Comparison of ENCODE assay signal across 1 cellular context in genomic region chr10:75230600-75231038, GRCh38.
A peak's percentile ranks its signal among the peaks of the same experiment; 100 is the strongest.
TF ChIP-seq lines count a peak whose summit lies in the region.

No MANE protein-coding gene starts in this region.

TF ChIP-seq in K562, 482 proteins besides CTCF, POLR2A, EP300 and RAD21 (continued from another document and continues in another):
- TF ChIP-seq, protein P1, sequence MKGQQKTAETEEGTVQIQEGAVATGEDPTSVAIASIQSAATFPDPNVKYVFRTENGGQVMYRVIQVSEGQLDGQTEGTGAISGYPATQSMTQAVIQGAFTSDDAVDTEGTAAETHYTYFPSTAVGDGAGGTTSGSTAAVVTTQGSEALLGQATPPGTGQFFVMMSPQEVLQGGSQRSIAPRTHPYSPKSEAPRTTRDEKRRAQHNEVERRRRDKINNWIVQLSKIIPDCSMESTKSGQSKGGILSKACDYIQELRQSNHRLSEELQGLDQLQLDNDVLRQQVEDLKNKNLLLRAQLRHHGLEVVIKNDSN (CRISPR knock-in tag; IDR thresholded peaks at IDR 0.05) = peak; percentile 83
- 0 out of 2 replicates have a peak, but pooled peaks have one; percentile 12 for TF ChIP-seq FOSL1 (tag; conservative IDR thresholded peaks at IDR 0.05)
- no peak for TF ChIP-seq TBL1XR1 (IDR thresholded peaks at IDR 0.05; ENCODE audit: low read length in 2 of 2)
- no peak for TF ChIP-seq TEAD1 (CRISPR knock-in tag; IDR thresholded peaks at IDR 0.05)
- no peak for TF ChIP-seq TRIM24 (IDR thresholded peaks at IDR 0.05)
- 0 out of 2 replicates have a peak, but pooled peaks have one; percentile 25 for TF ChIP-seq CGGBP1 (CRISPR knock-in tag; IDR thresholded peaks at IDR 0.05)
- TF ChIP-seq CXXC5 (CRISPR knock-in tag; IDR thresholded peaks at IDR 0.05) = no peak
- TF ChIP-seq ZNF311 (CRISPR knock-in tag; IDR thresholded peaks at IDR 0.05) = no peak
- TF ChIP-seq CSDE1 (IDR thresholded peaks at IDR 0.05) = no peak
- TF ChIP-seq ZFP91 (CRISPR knock-in tag; IDR thresholded peaks at IDR 0.05) = no peak
- TF ChIP-seq ZNF316 (IDR thresholded peaks at IDR 0.05) = no peak
- TF ChIP-seq NCOA4 (IDR thresholded peaks at IDR 0.05; ENCODE audit: partially characterized antibody) = no peak
- TF ChIP-seq MAFK (IDR thresholded peaks at IDR 0.05; ENCODE audit: low read length) = no peak
- no peak for TF ChIP-seq HIVEP1 (CRISPR knock-in tag; IDR thresholded peaks at IDR 0.05)
- TF ChIP-seq YY1 (IDR thresholded peaks at IDR 0.05; ENCODE audit: borderline replicate concordance in 1 of 3, control insufficient read depth in 1 of 3, extremely low read depth in 1 of 3, insufficient read depth in 3 of 3, insufficient read length in 1 of 3, insufficient replicate concordance in 2 of 3, low read depth in 1 of 3, low read length in 2 of 3) = peak in 1 of 3 experiments; percentile 15
- TF ChIP-seq ZNF23 (CRISPR knock-in tag; IDR thresholded peaks at IDR 0.05) = no peak
- no peak; the same call in 1 of the 2 replicates for TF ChIP-seq ZZZ3 (IDR thresholded peaks at IDR 0.05)
- TF ChIP-seq ZNF347 (CRISPR knock-in tag; IDR thresholded peaks at IDR 0.05; ENCODE audit: low read depth) = no peak
- TF ChIP-seq ZNF165 (CRISPR knock-in tag; IDR thresholded peaks at IDR 0.05; ENCODE audit: borderline replicate concordance) = no peak
- no peak for TF ChIP-seq RFX1 (IDR thresholded peaks at IDR 0.05)
- TF ChIP-seq RAD51 (IDR thresholded peaks at IDR 0.05; ENCODE audit: borderline replicate concordance, low read depth) = peak; percentile 66; the same call in 1 of the 2 replicates
- TF ChIP-seq ZNF75A (CRISPR knock-in tag; IDR thresholded peaks at IDR 0.05) = no peak
- TF ChIP-seq STAG1 (CRISPR knock-in tag; IDR thresholded peaks at IDR 0.05; ENCODE audit: borderline replicate concordance) = no peak
- no peak for TF ChIP-seq HBP1 (CRISPR knock-in tag; IDR thresholded peaks at IDR 0.05)
- no peak for TF ChIP-seq REST (CRISPR knock-in tag; IDR thresholded peaks at IDR 0.05; ENCODE audit: low read depth)
- no peak for TF ChIP-seq ZNF696 (CRISPR knock-in tag; conservative IDR thresholded peaks at IDR 0.05)
- no peak for TF ChIP-seq FOXA1 (IDR thresholded peaks at IDR 0.05; ENCODE audit: borderline replicate concordance)
- no peak for TF ChIP-seq E4F1 (CRISPR knock-in tag; IDR thresholded peaks at IDR 0.05; ENCODE audit: borderline replicate concordance)
- TF ChIP-seq, protein P2, sequence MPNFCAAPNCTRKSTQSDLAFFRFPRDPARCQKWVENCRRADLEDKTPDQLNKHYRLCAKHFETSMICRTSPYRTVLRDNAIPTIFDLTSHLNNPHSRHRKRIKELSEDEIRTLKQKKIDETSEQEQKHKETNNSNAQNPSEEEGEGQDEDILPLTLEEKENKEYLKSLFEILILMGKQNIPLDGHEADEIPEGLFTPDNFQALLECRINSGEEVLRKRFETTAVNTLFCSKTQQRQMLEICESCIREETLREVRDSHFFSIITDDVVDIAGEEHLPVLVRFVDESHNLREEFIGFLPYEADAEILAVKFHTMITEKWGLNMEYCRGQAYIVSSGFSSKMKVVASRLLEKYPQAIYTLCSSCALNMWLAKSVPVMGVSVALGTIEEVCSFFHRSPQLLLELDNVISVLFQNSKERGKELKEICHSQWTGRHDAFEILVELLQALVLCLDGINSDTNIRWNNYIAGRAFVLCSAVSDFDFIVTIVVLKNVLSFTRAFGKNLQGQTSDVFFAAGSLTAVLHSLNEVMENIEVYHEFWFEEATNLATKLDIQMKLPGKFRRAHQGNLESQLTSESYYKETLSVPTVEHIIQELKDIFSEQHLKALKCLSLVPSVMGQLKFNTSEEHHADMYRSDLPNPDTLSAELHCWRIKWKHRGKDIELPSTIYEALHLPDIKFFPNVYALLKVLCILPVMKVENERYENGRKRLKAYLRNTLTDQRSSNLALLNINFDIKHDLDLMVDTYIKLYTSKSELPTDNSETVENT (CRISPR knock-in tag; IDR thresholded peaks at IDR 0.05) = no peak
- no peak for TF ChIP-seq ZFPM2 (CRISPR knock-in tag; IDR thresholded peaks at IDR 0.05)
- TF ChIP-seq MCM5 (IDR thresholded peaks at IDR 0.05; ENCODE audit: low read depth) = no peak
- no peak for TF ChIP-seq NR4A1 (CRISPR knock-in tag; IDR thresholded peaks at IDR 0.05)
- no peak for TF ChIP-seq NR4A1 (tag; IDR thresholded peaks at IDR 0.05)
- peak; percentile 92 for TF ChIP-seq TFAP4 (CRISPR knock-in tag; IDR thresholded peaks at IDR 0.05; ENCODE audit: borderline replicate concordance)
- TF ChIP-seq GATAD2B (IDR thresholded peaks at IDR 0.05; ENCODE audit: borderline replicate concordance) = no peak
- no peak for TF ChIP-seq MAFF (IDR thresholded peaks at IDR 0.05; ENCODE audit: low read length)
- no peak for TF ChIP-seq RBM22 (IDR thresholded peaks at IDR 0.05; ENCODE audit: low read depth, low read length, poor library complexity, severe bottlenecking)
- no peak; the same call in 1 of the 2 replicates for TF ChIP-seq CC2D1A (IDR thresholded peaks at IDR 0.05)
- TF ChIP-seq SIX5 (IDR thresholded peaks at IDR 0.05; ENCODE audit: borderline replicate concordance in 1 of 2, insufficient read depth in 1 of 2, low read depth in 1 of 2, low read length in 2 of 2) = no peak
- TF ChIP-seq, protein P3, sequence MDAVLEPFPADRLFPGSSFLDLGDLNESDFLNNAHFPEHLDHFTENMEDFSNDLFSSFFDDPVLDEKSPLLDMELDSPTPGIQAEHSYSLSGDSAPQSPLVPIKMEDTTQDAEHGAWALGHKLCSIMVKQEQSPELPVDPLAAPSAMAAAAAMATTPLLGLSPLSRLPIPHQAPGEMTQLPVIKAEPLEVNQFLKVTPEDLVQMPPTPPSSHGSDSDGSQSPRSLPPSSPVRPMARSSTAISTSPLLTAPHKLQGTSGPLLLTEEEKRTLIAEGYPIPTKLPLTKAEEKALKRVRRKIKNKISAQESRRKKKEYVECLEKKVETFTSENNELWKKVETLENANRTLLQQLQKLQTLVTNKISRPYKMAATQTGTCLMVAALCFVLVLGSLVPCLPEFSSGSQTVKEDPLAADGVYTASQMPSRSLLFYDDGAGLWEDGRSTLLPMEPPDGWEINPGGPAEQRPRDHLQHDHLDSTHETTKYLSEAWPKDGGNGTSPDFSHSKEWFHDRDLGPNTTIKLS (IDR thresholded peaks at IDR 0.05; ENCODE audit: borderline replicate concordance, low read depth) = no peak
- TF ChIP-seq TEAD4 (IDR thresholded peaks at IDR 0.05; ENCODE audit: low read length) = 0 out of 2 replicates have a peak, but pooled peaks have one; percentile 35
- no peak for TF ChIP-seq TEAD4 (CRISPR knock-in tag; IDR thresholded peaks at IDR 0.05; ENCODE audit: borderline replicate concordance)
- no peak for TF ChIP-seq TGIF2 (CRISPR knock-in tag; IDR thresholded peaks at IDR 0.05)
- TF ChIP-seq MYBL2 (IDR thresholded peaks at IDR 0.05; ENCODE audit: low read depth) = no peak
- no peak for TF ChIP-seq MYBL2 (CRISPR knock-in tag; IDR thresholded peaks at IDR 0.05; ENCODE audit: borderline replicate concordance)
- TF ChIP-seq SOX6 (IDR thresholded peaks at IDR 0.05) = peak; percentile 34; the same call in 1 of the 2 replicates
- TF ChIP-seq BRCA1 (IDR thresholded peaks at IDR 0.05) = no peak
- no peak for TF ChIP-seq BRCA1 (CRISPR knock-in tag; IDR thresholded peaks at IDR 0.05)
- peak; percentile 33; the same call in 1 of the 2 replicates for TF ChIP-seq ZEB2 (IDR thresholded peaks at IDR 0.05)
- TF ChIP-seq HOXB6 (CRISPR knock-in tag; IDR thresholded peaks at IDR 0.05; ENCODE audit: borderline replicate concordance) = no peak
- TF ChIP-seq ILK (tag; IDR thresholded peaks at IDR 0.05; ENCODE audit: borderline replicate concordance, low read depth) = no peak
- no peak for TF ChIP-seq ZNF24 (IDR thresholded peaks at IDR 0.05)
- TF ChIP-seq TAF15 (IDR thresholded peaks at IDR 0.05; ENCODE audit: low read depth, low read length) = no peak
- no peak for TF ChIP-seq NFIX (CRISPR knock-in tag; IDR thresholded peaks at IDR 0.05; ENCODE audit: low read depth)
